In genomic region chr1:247845011-247845692, GRCh38 we compare ENCODE assay signal across 26 cellular contexts. TPM values are rescaled to one million over a fixed set of nuclear protein-coding genes. Genes with fewer than 3 reads are reported as not detected.
DNase-seq lines count a peak whose midpoint lies in the region; ATAC-seq, FAIRE-seq and TF ChIP-seq lines count a peak whose summit lies in the region.
"Had no signal": no experiment of that assay in that cellular context is flagged by ENCODE, and none has a peak within 500 bp of the region (broad histone marks: within the 10 kb centered on the region; RNA-seq: fewer than 3 reads in every experiment).

No MANE protein-coding gene starts in this region.

- H3K9ac ChIP-seq in mesendoderm (ENCODE audit: low read length): no peak overlapping the region
- H3K9ac ChIP-seq: BLaER1 treated with 17β-estradiol and CSF1 and Interleukin-3, amounts not matched to agents 10 nM and 100 nM had no signal

- no peak for TF ChIP-seq CTCF in WTC11 (IDR thresholded peaks at IDR 0.05)
- TF ChIP-seq CTCF in uterus (IDR thresholded peaks at IDR 0.05): no peak

- no peak overlapping the region for H3K27ac Mint-ChIP-seq in WTC11
- H3K27ac Mint-ChIP-seq: CD14-positive monocyte; CD4-positive, alpha-beta memory T cell; HFFc6 had no signal

- no CpG with 5 or more reads among the region's 12 CpGs for WGBS in mesendoderm (ENCODE audit: extremely low coverage, insufficient coverage, low lambda C conversion rate)

- H3K4ac ChIP-seq in mesendoderm (ENCODE audit: low read depth, low read length): no peak overlapping the region

- intact Hi-C loops in uterus (cut with DNase I; ENCODE audit: low total_unique reads): no loop called here

- no peaks in the 10 kb centered on the region for H3K79me2 ChIP-seq in mesendoderm (ENCODE audit: control insufficient read depth, insufficient read depth, low read length)

- no peak overlapping the region for H2BK120ac ChIP-seq in mesendoderm (ENCODE audit: low read depth, low read length)

- H3K4me2 ChIP-seq in mesendoderm (ENCODE audit: low read length): no peak overlapping the region
- H3K4me2 ChIP-seq: A549; BLaER1 treated with 17β-estradiol and CSF1 and Interleukin-3, amounts not matched to agents 10 nM and 100 nM had no signal

- peaks cover 7% of the 10 kb centered on the region for H3K36me3 Mint-ChIP-seq in WTC11
- H3K36me3 Mint-ChIP-seq: CD14-positive monocyte; CD4-positive, alpha-beta memory T cell had no signal

- peaks cover 31% of the 10 kb centered on the region for H3K9me3 Mint-ChIP-seq in WTC11
- H3K9me3 Mint-ChIP-seq: CD14-positive monocyte had no signal

- no peak overlapping the region for H4K5ac ChIP-seq in mesendoderm (ENCODE audit: low read length)

- H4K8ac ChIP-seq in mesendoderm (ENCODE audit: low read depth, low read length): no peak overlapping the region

- no peaks in the 10 kb centered on the region for H3K27me3 Mint-ChIP-seq in WTC11 (ENCODE audit: low read depth)

- no peak overlapping the region for H2AK5ac ChIP-seq in mesendoderm (ENCODE audit: low read length)

- H2BK15ac ChIP-seq in mesendoderm (replicated peaks; ENCODE audit: low read depth): no peak overlapping the region

- H3K9me3 ChIP-seq in uterus: no peaks in the 10 kb centered on the region
- H3K9me3 ChIP-seq: A549; BE2C; BLaER1 treated with 17β-estradiol and CSF1 and Interleukin-3, amounts not matched to agents 10 nM and 100 nM; HAP-1 had no signal

- POLR2A ChIA-PET in WTC11 (lab: Charles Lee): no interaction called here

- H3K27me3 ChIP-seq in mesendoderm (ENCODE audit: insufficient read depth, low read length, poor library complexity): no peaks in the 10 kb centered on the region
- H3K27me3 ChIP-seq in uterus: no peaks in the 10 kb centered on the region
- H3K27me3 ChIP-seq: BE2C; BLaER1 treated with 17β-estradiol and CSF1 and Interleukin-3, amounts not matched to agents 10 nM and 100 nM had no signal

- no peak overlapping the region for H3K27ac ChIP-seq in mesendoderm (ENCODE audit: low read depth, low read length)
- no peak overlapping the region for H3K27ac ChIP-seq in uterus
- H3K27ac ChIP-seq: 22Rv1; A549; BLaER1 treated with 17β-estradiol and CSF1 and Interleukin-3, amounts not matched to agents 10 nM and 100 nM had no signal

- H3K4me1 ChIP-seq in mesendoderm (ENCODE audit: control insufficient read depth, low read depth, low read length) (peaks cover 5% of the 10 kb centered on the region), uterus (no peaks in the 10 kb centered on the region)
- H3K4me1 ChIP-seq: A549; BE2C; BLaER1 treated with 17β-estradiol and CSF1 and Interleukin-3, amounts not matched to agents 10 nM and 100 nM; HAP-1 had no signal

- CTCF ChIA-PET in WTC11 (lab: Charles Lee): interaction anchor here (1.2 to 1.6 kb wide), 2 partner anchors 12 to 13 kb away, joined by 5 to 8 read pairs; partner anchors contain the start of gene TRIM58

- no peak overlapping the region for H2BK5ac ChIP-seq in mesendoderm (ENCODE audit: low read length)

- no peak for FAIRE-seq in GM12892 (lab: Jason Lieb, UNC)
- FAIRE-seq: A549, GM19239, H54 had no signal

- no peak overlapping the region for H3K56ac ChIP-seq in mesendoderm (ENCODE audit: low read length)

- H3K36me3 ChIP-seq in mesendoderm (ENCODE audit: control insufficient read depth, insufficient read depth, low read length) (no peaks in the 10 kb centered on the region), uterus (no peaks in the 10 kb centered on the region)
- H3K36me3 ChIP-seq: BE2C; BLaER1 treated with 17β-estradiol and CSF1 and Interleukin-3, amounts not matched to agents 10 nM and 100 nM; HAP-1 had no signal

- no peak overlapping the region for H3K18ac ChIP-seq in mesendoderm (ENCODE audit: low read length)

- ATAC-seq in WTC11: peak; percentile 52; the same call in 1 of the 2 replicates
- ATAC-seq: A549 had no signal

- no peaks in the 10 kb centered on the region for H3K79me1 ChIP-seq in mesendoderm (ENCODE audit: low read length)

- H3K23ac ChIP-seq in mesendoderm (ENCODE audit: low read length): peak overlapping the region; percentile 76

- 0 out of 2 replicates have a peak, but pooled peaks cover 3% of the 10 kb centered on the region for H3K4me1 Mint-ChIP-seq in WTC11
- H3K4me1 Mint-ChIP-seq: CD4-positive, alpha-beta memory T cell had no signal

- peak; percentile 6 for DNase-seq in A172 (ENCODE audit: low spot score)
- DNase-seq in WTC11 (ENCODE audit: low spot score): no peak
- no peak for DNase-seq in mesendoderm
- no peak for DNase-seq in activated CD4-positive, CD25-positive, alpha-beta regulatory T cell (lab: John Stamatoyannopoulos, UW)
- DNase-seq in uterus: no peak
- DNase-seq in GM12892 (ENCODE audit: insufficient read length): no peak
- DNase-seq: ACHN; AML-193; BE2C; Calu3; CD4-positive, alpha-beta memory T cell; COR-L47; DMS53; DMS79 treated with DMSO at 0.1 percent for 48 hours; GF-D8; GOT3; HFFc6 had no signal

- no peak overlapping the region for H3K4me3 ChIP-seq in mesendoderm (ENCODE audit: low read length)
- H3K4me3 ChIP-seq in uterus: no peak overlapping the region
- H3K4me3 ChIP-seq: A549; BLaER1 treated with 17β-estradiol and CSF1 and Interleukin-3, amounts not matched to agents 10 nM and 100 nM; HAP-1 had no signal

- no peak overlapping the region for H3K4me3 Mint-ChIP-seq in WTC11
- H3K4me3 Mint-ChIP-seq: CD14-positive monocyte; CD4-positive, alpha-beta memory T cell; HFFc6 had no signal

- TF ChIP-seq POLR2A in uterus (IDR thresholded peaks at IDR 0.05): no peak
- no peak for TF ChIP-seq POLR2A in GM12892 (IDR thresholded peaks at IDR 0.05; ENCODE audit: low read depth, low read length)

TF ChIP-seq in WTC11, 78 proteins besides CTCF, POLR2A, EP300 and RAD21:
- no peak for TF ChIP-seq ZNF121 (CRISPR knock-in tag; IDR thresholded peaks at IDR 0.05)
- no peak for TF ChIP-seq ZSCAN18 (CRISPR knock-in tag; IDR thresholded peaks at IDR 0.05)
- no peak for TF ChIP-seq NFYB (CRISPR knock-in tag; conservative IDR thresholded peaks at IDR 0.05; ENCODE audit: low read depth)
- no peak for TF ChIP-seq NFE2L1 (CRISPR knock-in tag; IDR thresholded peaks at IDR 0.05)
- no peak for TF ChIP-seq MLX (CRISPR knock-in tag; IDR thresholded peaks at IDR 0.05)
- no peak for TF ChIP-seq OVOL2 (CRISPR knock-in tag; IDR thresholded peaks at IDR 0.05; ENCODE audit: borderline replicate concordance)
- TF ChIP-seq ZBTB43 (CRISPR knock-in tag; IDR thresholded peaks at IDR 0.05): no peak
- TF ChIP-seq ZNF138 (CRISPR knock-in tag; conservative IDR thresholded peaks at IDR 0.05): no peak
- no peak for TF ChIP-seq ELF4 (CRISPR knock-in tag; IDR thresholded peaks at IDR 0.05; ENCODE audit: low read depth)
- TF ChIP-seq ZNF396 (CRISPR knock-in tag; IDR thresholded peaks at IDR 0.05; ENCODE audit: borderline replicate concordance): no peak
- TF ChIP-seq FOXK1 (CRISPR knock-in tag; IDR thresholded peaks at IDR 0.05): no peak
- TF ChIP-seq NR3C1 (CRISPR knock-in tag; conservative IDR thresholded peaks at IDR 0.05; ENCODE audit: low read depth): no peak
TF ChIP-seq in WTC11: peak in this region for 0.

RNA-seq across cellular contexts. Expression of gene OR11L1, which starts 3.5 kb away (rescaled TPM):
- total RNA-seq in A172 (2014; rRNA removed; shearing (Covaris generic)): not detected in 2 replicates
- total RNA-seq in WTC11 (2021) (not detected in 3 replicates), uterus (not detected)
- polyA plus RNA-seq in mesendoderm (2013, experiment 1 of 2): not detected
- not detected for polyA plus RNA-seq in mesendoderm (2013, experiment 2 of 2)
- not detected for polyA plus RNA-seq in GM12892 (2012; ENCODE audit: missing spikeins)
- total RNA-seq: Calu3; CD4-positive, alpha-beta memory T cell; G401; HFFc6 had no signal
- polyA plus RNA-seq: A549; CD14-positive monocyte; CD4-positive, alpha-beta memory T cell had no signal

RNA-seq across cellular contexts. Expression of gene TRIM58, which starts 11.8 kb away (rescaled TPM):
- total RNA-seq in A172 (2014; rRNA removed; shearing (Covaris generic)): not detected in 2 replicates
- total RNA-seq in WTC11 (2021): 1.0 to 1.9 TPM (median 1.6 TPM) in 3 replicates
- 1.7 TPM for polyA plus RNA-seq in mesendoderm (2013, experiment 1 of 2)
- 1.8 TPM for polyA plus RNA-seq in mesendoderm (2013, experiment 2 of 2)
- total RNA-seq in uterus: 10 to 100 TPM in 1 of 4 donors, 1 to 10 TPM in 2, under 1 TPM in 1; 0.88 to 10.3 (median 2.1) TPM
- polyA plus RNA-seq in GM12892 (2012; ENCODE audit: missing spikeins): not detected
- total RNA-seq: Calu3, G401, HFFc6 had no signal
- polyA plus RNA-seq: A549 had no signal

RNA-seq across cellular contexts. Expression of gene OR14A16, which starts 21.2 kb away (rescaled TPM):
- total RNA-seq in A172 (2014; rRNA removed; shearing (Covaris generic)): not detected in 2 replicates
- 0.17 to 0.18 TPM in 2 of 3 replicates, not detected in the other for total RNA-seq in WTC11 (2021)
- polyA plus RNA-seq in mesendoderm (2013, experiment 1 of 2): 0.06 TPM
- not detected for polyA plus RNA-seq in mesendoderm (2013, experiment 2 of 2)
- total RNA-seq in uterus: not detected
- polyA plus RNA-seq in GM12892 (2012; ENCODE audit: missing spikeins): not detected
- total RNA-seq: Calu3; CD4-positive, alpha-beta memory T cell; Daoy; G401; HFFc6 had no signal
- polyA plus RNA-seq: A549; CD14-positive monocyte; CD4-positive, alpha-beta memory T cell had no signal

RNA-seq across cellular contexts. Expression of gene OR2W3, which starts 50.2 kb away (rescaled TPM):
- not detected in 2 replicates for total RNA-seq in A172 (2014; rRNA removed; shearing (Covaris generic))
- 0.17 to 0.41 TPM (median 0.32 TPM) in 3 replicates for total RNA-seq in WTC11 (2021)
- polyA plus RNA-seq in mesendoderm (2013, experiment 1 of 2): 0.41 TPM
- polyA plus RNA-seq in mesendoderm (2013, experiment 2 of 2): 0.62 TPM
- under 1 TPM in 1 of 4 donors, not detected in 3; 0.49 TPM for total RNA-seq in uterus
- polyA plus RNA-seq in GM12892 (2012; ENCODE audit: missing spikeins): not detected
- total RNA-seq: Calu3; CD4-positive, alpha-beta memory T cell; G401; HFFc6 had no signal
- polyA plus RNA-seq: A549; CD4-positive, alpha-beta memory T cell had no signal
